ENCODE assay signal across 2 cellular contexts in the genomic region with DNA sequence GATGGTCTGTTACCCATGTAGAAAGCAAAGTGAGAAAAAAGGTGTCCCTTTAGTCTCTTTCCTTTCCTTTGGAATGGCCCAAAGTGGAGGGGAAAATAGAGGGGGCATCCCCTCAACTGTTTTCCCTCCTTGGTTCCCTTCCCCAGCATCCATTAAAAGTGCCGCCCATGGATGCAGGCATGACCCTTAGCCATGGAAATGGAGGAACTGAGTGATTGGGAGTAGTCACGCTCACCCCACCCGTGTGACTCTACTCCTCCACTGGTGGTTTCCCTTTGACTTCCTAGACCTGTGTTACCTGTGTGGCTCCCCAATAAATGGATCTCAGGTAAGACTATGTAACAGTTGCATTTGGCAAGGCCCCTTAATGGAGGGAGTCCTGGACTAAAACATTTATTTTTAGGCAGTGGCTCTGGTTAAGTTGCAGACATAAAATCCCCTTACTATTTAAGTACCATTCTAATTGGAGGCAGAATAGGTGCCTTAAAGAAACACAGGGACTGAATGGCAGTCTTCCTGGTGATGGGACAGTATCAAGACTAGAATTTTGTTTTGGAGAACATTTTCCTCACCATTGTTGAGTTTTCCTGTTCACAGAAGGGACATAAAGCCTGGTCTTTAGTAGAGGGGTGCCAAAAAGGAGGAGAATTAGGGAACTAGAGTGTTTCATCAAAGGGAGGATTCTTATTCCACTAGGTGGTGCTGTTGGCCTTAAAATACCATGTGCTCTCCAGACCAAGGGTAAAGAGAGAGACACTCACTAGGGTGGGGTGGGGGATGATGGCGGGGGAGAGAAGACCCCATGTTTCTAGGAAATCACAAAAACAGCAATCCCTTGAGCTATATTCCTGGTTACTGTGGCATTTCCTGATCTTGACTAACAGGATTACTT.
TF ChIP-seq lines count a peak whose summit lies in the region.

No MANE protein-coding gene starts in this region.

TF ChIP-seq in IMR-90, 13 proteins besides CTCF, POLR2A, EP300 and RAD21 (continued from another document):
- no peak for TF ChIP-seq MAZ (IDR thresholded peaks at IDR 0.05; ENCODE audit: borderline replicate concordance, low read depth, low read length)
- peak; percentile 32; the same call in 1 of the 2 replicates for TF ChIP-seq SMC3 (IDR thresholded peaks at IDR 0.05; ENCODE audit: low read depth, low read length)
- TF ChIP-seq FOS (IDR thresholded peaks at IDR 0.05; ENCODE audit: low read depth, low read length) = no peak

TF ChIP-seq in liver, 16 proteins besides CTCF, POLR2A, EP300 and RAD21 (continued from another document):
- TF ChIP-seq REST (IDR thresholded peaks at IDR 0.05) (no peak), HNF4A (conservative IDR thresholded peaks at IDR 0.05) (no peak), JUND (IDR thresholded peaks at IDR 0.05) (no peak), YY1 (IDR thresholded peaks at IDR 0.05) (no peak), EGR1 (IDR thresholded peaks at IDR 0.05; ENCODE audit: low read depth in 2 of 2) (no peak), FOXA2 (IDR thresholded peaks at IDR 0.05) (no peak)
- TF ChIP-seq, protein P1, sequence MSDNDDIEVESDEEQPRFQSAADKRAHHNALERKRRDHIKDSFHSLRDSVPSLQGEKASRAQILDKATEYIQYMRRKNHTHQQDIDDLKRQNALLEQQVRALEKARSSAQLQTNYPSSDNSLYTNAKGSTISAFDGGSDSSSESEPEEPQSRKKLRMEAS (IDR thresholded peaks at IDR 0.05) = no peak
- TF ChIP-seq, protein P2, sequence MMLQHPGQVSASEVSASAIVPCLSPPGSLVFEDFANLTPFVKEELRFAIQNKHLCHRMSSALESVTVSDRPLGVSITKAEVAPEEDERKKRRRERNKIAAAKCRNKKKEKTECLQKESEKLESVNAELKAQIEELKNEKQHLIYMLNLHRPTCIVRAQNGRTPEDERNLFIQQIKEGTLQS (IDR thresholded peaks at IDR 0.05) = no peak
